In the genomic region with DNA sequence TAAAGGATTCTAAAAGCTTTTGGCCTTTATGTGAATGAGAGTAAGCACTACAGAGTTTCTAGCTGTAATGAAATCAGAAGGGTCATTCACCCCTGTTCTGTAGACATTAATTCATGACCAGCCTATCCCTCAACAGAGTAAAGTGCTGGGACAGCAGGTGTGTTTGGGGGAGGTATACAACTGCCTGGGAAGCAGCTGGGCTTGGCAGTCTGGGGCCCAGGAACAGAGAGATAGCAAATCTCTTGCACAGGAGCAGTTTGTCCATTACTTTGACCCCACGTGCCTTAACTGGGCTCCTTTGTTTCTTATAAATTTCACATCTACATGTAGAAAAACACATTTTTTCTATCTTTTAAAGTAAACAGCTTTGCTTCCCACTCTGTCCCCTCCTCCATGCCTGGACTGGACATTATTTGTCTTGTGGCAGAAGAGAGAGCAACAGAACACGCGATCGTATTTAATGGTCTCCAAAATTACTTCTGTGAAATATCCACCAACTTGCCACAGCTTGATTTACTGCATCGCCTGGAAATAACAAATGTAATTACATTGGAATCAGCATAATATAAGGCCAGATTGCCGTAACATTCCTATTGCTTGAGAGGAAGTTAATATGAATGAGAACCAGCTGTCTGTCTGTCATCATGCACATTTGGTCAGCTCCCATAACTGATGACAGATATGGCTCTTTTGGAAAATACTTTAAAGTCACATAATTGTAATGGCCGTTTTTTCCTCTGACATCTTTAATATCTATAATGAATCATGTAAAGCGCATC, we compare ENCODE assay signal across 22 cellular contexts.
DNase-seq lines count a peak whose midpoint lies in the region; ATAC-seq and TF ChIP-seq lines count a peak whose summit lies in the region.
"Had no signal": no experiment of that assay in that cellular context is flagged by ENCODE, and none has a peak within 500 bp of the region (broad histone marks: within the 10 kb centered on the region; RNA-seq: fewer than 3 reads in every experiment).

No MANE protein-coding gene starts in this region.

- no peaks in the 10 kb centered on the region for H3K27me3 ChIP-seq in upper lobe of right lung
- H3K27me3 ChIP-seq: ascending aorta, thyroid gland had no signal

- H3K9me3 ChIP-seq in upper lobe of right lung: no peaks in the 10 kb centered on the region
- H3K9me3 ChIP-seq: ascending aorta, lower lobe of right lung, thyroid gland had no signal

- peak; percentile 30 for ATAC-seq in upper lobe of right lung
- ATAC-seq in natural killer cell treated with Interleukin-12 subunit alpha and Interleukin-12 subunit beta and Interleukin-15 and Interleukin-18, amount 100 ng/mL, for 72 hours: no peak
- ATAC-seq: activated CD4-positive, alpha-beta T cell treated with anti-CD3 and anti-CD28 coated beads for 36 hours; lower lobe of right lung; PC-3 had no signal

- intact Hi-C loops in upper lobe of right lung (cut with DNase I): no loop called here

- peaks cover 6% of the 10 kb centered on the region for H3K9me3 Mint-ChIP-seq in natural killer cell treated with Interleukin-12 subunit alpha and Interleukin-12 subunit beta and Interleukin-15 and Interleukin-18, amount 100 ng/mL, for 72 hours
- H3K9me3 Mint-ChIP-seq: activated naive CD4-positive, alpha-beta T cell treated with anti-CD3 and anti-CD28 coated beads for 36 hours; HFFc6 had no signal

- DNase-seq in NCI-H2171 treated with DMSO at 0.1 percent for 48 hours (lab: John Stamatoyannopoulos, UW) (peak; percentile 3), NCI-H2171 (lab: John Stamatoyannopoulos, UW) (no peak), NCI-H2227 treated with DMSO at 0.1 percent for 48 hours (lab: John Stamatoyannopoulos, UW) (peak; percentile 12), fibroblast of peridontal ligament (ENCODE audit: extremely low read depth) (peak; percentile 66), upper lobe of right lung (no peak), NCI-H526 (lab: John Stamatoyannopoulos, UW) (no peak)
- no peak for DNase-seq in activated CD4-positive, alpha-beta T cell treated with anti-CD3 and anti-CD28 coated beads for 48 hours
- no peak for DNase-seq in natural killer cell treated with Interleukin-12 subunit alpha and Interleukin-12 subunit beta and Interleukin-15 and Interleukin-18, amount 100 ng/mL, for 72 hours (ENCODE audit: low spot score)
- DNase-seq: 8988T; activated CD4-positive, alpha-beta T cell treated with anti-CD3 and anti-CD28 coated beads for 36 hours; activated CD8-positive, alpha-beta memory T cell treated with anti-CD3 and anti-CD28 coated beads, Interleukin-2, amount 50 U/mL, for 48 hours; activated naive CD4-positive, alpha-beta T cell treated with anti-CD3 and anti-CD28 coated beads for 36 hours; CD4-positive, alpha-beta T cell; HFFc6; lower lobe of right lung; MM.1S; naive B cell; NCI-H1930; PC-3; thyroid gland had no signal

- H3K4me3 ChIP-seq in upper lobe of right lung: no peak overlapping the region
- H3K4me3 ChIP-seq: ascending aorta, lower lobe of right lung, thyroid gland had no signal

- H3K36me3 Mint-ChIP-seq in natural killer cell treated with Interleukin-12 subunit alpha and Interleukin-12 subunit beta and Interleukin-15 and Interleukin-18, amount 100 ng/mL, for 72 hours: no peaks in the 10 kb centered on the region
- H3K36me3 Mint-ChIP-seq: naive B cell had no signal

- no peaks in the 10 kb centered on the region for H3K36me3 ChIP-seq in upper lobe of right lung
- H3K36me3 ChIP-seq: ascending aorta, lower lobe of right lung, thyroid gland had no signal

- no peak for TF ChIP-seq CTCF in upper lobe of right lung (IDR thresholded peaks at IDR 0.05)

- no peaks in the 10 kb centered on the region for H3K27me3 Mint-ChIP-seq in natural killer cell treated with Interleukin-12 subunit alpha and Interleukin-12 subunit beta and Interleukin-15 and Interleukin-18, amount 100 ng/mL, for 72 hours
- H3K27me3 Mint-ChIP-seq: CD4-positive, alpha-beta T cell; progenitor cell of endocrine pancreas had no signal

- no peak overlapping the region for H3K4me3 Mint-ChIP-seq in natural killer cell treated with Interleukin-12 subunit alpha and Interleukin-12 subunit beta and Interleukin-15 and Interleukin-18, amount 100 ng/mL, for 72 hours
- H3K4me3 Mint-ChIP-seq: activated CD4-positive, alpha-beta T cell treated with anti-CD3 and anti-CD28 coated beads for 36 hours; activated naive CD4-positive, alpha-beta T cell treated with anti-CD3 and anti-CD28 coated beads for 36 hours; CD4-positive, alpha-beta T cell; HFFc6; naive B cell had no signal

- H3K27ac Mint-ChIP-seq in natural killer cell treated with Interleukin-12 subunit alpha and Interleukin-12 subunit beta and Interleukin-15 and Interleukin-18, amount 100 ng/mL, for 72 hours: no peak overlapping the region
- H3K27ac Mint-ChIP-seq: activated CD4-positive, alpha-beta T cell treated with anti-CD3 and anti-CD28 coated beads for 36 hours; activated naive CD4-positive, alpha-beta T cell treated with anti-CD3 and anti-CD28 coated beads for 36 hours; CD4-positive, alpha-beta T cell; HFFc6; naive B cell; progenitor cell of endocrine pancreas had no signal

- no peak overlapping the region for H3K27ac ChIP-seq in upper lobe of right lung
- H3K27ac ChIP-seq: ascending aorta, lower lobe of right lung, thyroid gland had no signal

- H3K4me1 Mint-ChIP-seq in natural killer cell treated with Interleukin-12 subunit alpha and Interleukin-12 subunit beta and Interleukin-15 and Interleukin-18, amount 100 ng/mL, for 72 hours (ENCODE audit: low read depth in 2 of 2): no peaks in the 10 kb centered on the region
- H3K4me1 Mint-ChIP-seq: activated CD4-positive, alpha-beta T cell treated with anti-CD3 and anti-CD28 coated beads for 36 hours; naive B cell had no signal

- peaks cover 5% of the 10 kb centered on the region for H3K4me1 ChIP-seq in upper lobe of right lung
- H3K4me1 ChIP-seq: ascending aorta, lower lobe of right lung, thyroid gland had no signal

Comparison
In these comparisons a context has a peak if more than half of its experiments do, and no peak if none do; other contexts are left out.
1. DNase-seq: peak in NCI-H2171 treated with DMSO at 0.1 percent for 48 hours (single experiment), NCI-H2227 treated with DMSO at 0.1 percent for 48 hours (single experiment) and fibroblast of peridontal ligament (single experiment); none in NCI-H2171 (single experiment), upper lobe of right lung (single experiment), activated CD4-positive, alpha-beta T cell treated with anti-CD3 and anti-CD28 coated beads for 48 hours (single experiment), natural killer cell treated with Interleukin-12 subunit alpha and Interleukin-12 subunit beta and Interleukin-15 and Interleukin-18, amount 100 ng/mL, for 72 hours (single experiment) and NCI-H526 (0 of 2).